In the genomic region with DNA sequence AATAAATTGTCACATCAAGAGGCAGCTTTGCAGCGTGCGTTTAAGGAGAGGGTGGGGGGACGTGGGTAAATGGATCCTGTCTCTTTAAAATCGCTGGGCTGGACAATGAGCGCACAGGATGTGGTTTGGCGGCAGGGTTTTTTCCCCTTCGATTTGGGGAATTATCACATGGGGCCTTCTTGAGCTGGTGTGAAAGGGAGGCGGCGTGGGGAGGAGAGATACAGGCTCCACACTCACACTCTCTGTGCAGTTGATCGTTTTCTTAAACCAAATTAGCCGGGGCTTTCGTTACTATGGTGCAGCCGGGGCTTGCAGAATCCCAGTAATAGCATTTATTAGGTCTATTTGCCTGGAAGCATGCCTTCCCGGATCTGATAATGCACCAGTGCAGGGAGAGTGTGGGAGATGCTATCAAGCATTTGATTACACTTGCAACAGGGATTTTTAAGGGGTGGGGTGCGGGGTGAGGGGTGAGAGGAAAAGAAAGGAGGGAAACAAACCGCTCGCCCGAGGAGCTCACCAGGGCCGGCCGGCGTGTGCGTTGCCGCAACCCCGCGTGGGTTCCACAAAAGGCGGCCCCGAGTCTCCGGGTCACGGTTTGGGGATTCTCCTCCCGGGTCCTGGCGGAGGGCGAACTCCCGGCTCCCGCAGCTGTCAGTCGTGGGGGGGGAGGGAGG, we compare ENCODE assay signal across 8 cellular contexts. TPM values are rescaled to one million over a fixed set of nuclear protein-coding genes. Genes with fewer than 3 reads are reported as not detected.
DNase-seq lines count a peak whose midpoint lies in the region; ATAC-seq and TF ChIP-seq lines count a peak whose summit lies in the region.

No MANE protein-coding gene starts in this region.

- H3K9me3 ChIP-seq in AG04450 (ENCODE audit: control insufficient read depth, insufficient read depth, low read length): no peaks in the 10 kb centered on the region

- ATAC-seq in GM18858 (IDR thresholded peaks at IDR 0.05; ENCODE audit: unreplicated experiment): peak; percentile 48
- peak; percentile 38 for ATAC-seq in HG03108 (IDR thresholded peaks at IDR 0.05; ENCODE audit: unreplicated experiment)
- ATAC-seq in activated CD8-positive, alpha-beta memory T cell treated with anti-CD3 and anti-CD28 coated beads, Interleukin-2, amount 10 ng/mL, durations not matched to agents 7 days and 5 days: peak; percentile 56

- H3K4me1 Mint-ChIP-seq in activated CD8-positive, alpha-beta memory T cell treated with anti-CD3 and anti-CD28 coated beads, Interleukin-2, amount 10 ng/mL, durations not matched to agents 7 days and 5 days: peaks cover 45% of the 10 kb centered on the region

- H3K27me3 Mint-ChIP-seq in activated CD8-positive, alpha-beta memory T cell treated with anti-CD3 and anti-CD28 coated beads, Interleukin-2, amount 10 ng/mL, durations not matched to agents 7 days and 5 days: no peaks in the 10 kb centered on the region

- DNase-seq in AG04450 (ENCODE audit: low read depth, low spot score): no peak
- DNase-seq in NOMO-1 (lab: John Stamatoyannopoulos, UW; ENCODE audit: unreplicated experiment in 2 of 2): peak; percentile 94 to 95
- peak; percentile 94 for DNase-seq in activated CD8-positive, alpha-beta memory T cell treated with anti-CD3 and anti-CD28 coated beads, Interleukin-2, amount 10 ng/mL, durations not matched to agents 7 days and 5 days
- DNase-seq in epidermal melanocyte (ENCODE audit: insufficient read length, low spot score): peak; percentile 98
- peak; percentile 79 for DNase-seq in mucosa of gallbladder (ENCODE audit: low spot score)
- peak; percentile 55 to 70 for DNase-seq in stimulated activated CD8-positive, alpha-beta memory T cell treated with anti-CD3 and anti-CD28 coated beads, Interleukin-4, amount 100 ng/mL, for 4 hours (ENCODE audit: low read depth in 2 of 2, low spot score in 1 of 2)

- H3K9me3 Mint-ChIP-seq in activated CD8-positive, alpha-beta memory T cell treated with anti-CD3 and anti-CD28 coated beads, Interleukin-2, amount 10 ng/mL, durations not matched to agents 7 days and 5 days (ENCODE audit: low read depth): no peaks in the 10 kb centered on the region

- H3K36me3 Mint-ChIP-seq in activated CD8-positive, alpha-beta memory T cell treated with anti-CD3 and anti-CD28 coated beads, Interleukin-2, amount 10 ng/mL, durations not matched to agents 7 days and 5 days: peaks cover 3% of the 10 kb centered on the region

- peak overlapping the region; percentile 82 for H3K27ac ChIP-seq in AG04450 (ENCODE audit: low read depth, low read length)

- CTCF ChIA-PET in AG04450 (lab: Charles Lee): interaction anchor here (0.6 to 3.1 kb wide), 2 partner anchors 52 to 56 kb away, joined by 3 to 14 read pairs; no protein-coding TSS in a partner anchor
- CTCF ChIA-PET in activated CD8-positive, alpha-beta memory T cell treated with anti-CD3 and anti-CD28 coated beads, Interleukin-2, amount 10 ng/mL, durations not matched to agents 7 days and 5 days (lab: Charles Lee): interaction anchor here (0.7 to 5.8 kb wide), 16 partner anchors 10 to 139 kb away, joined by 3 to 83 read pairs (median 6); a partner anchor contains a TSS

- no peak for TF ChIP-seq CTCF in AG04450 (IDR thresholded peaks at IDR 0.05; ENCODE audit: low read depth, low read length)

- peak overlapping the region; percentile 75 for H3K4me3 ChIP-seq in AG04450 (ENCODE audit: low read depth, low read length)

- peak overlapping the region; percentile 88 for H3K4me3 Mint-ChIP-seq in activated CD8-positive, alpha-beta memory T cell treated with anti-CD3 and anti-CD28 coated beads, Interleukin-2, amount 10 ng/mL, durations not matched to agents 7 days and 5 days

- POLR2A ChIA-PET in AG04450 (lab: Yijun Ruan, JAX): interaction anchor here (0.9 to 1.0 kb wide), 2 partner anchors 20 to 30 kb away, joined by 3 to 4 read pairs; no protein-coding TSS in a partner anchor

- no peaks in the 10 kb centered on the region for H3K27me3 ChIP-seq in AG04450 (ENCODE audit: control insufficient read depth, insufficient read depth, low read length)

- H3K27ac Mint-ChIP-seq in activated CD8-positive, alpha-beta memory T cell treated with anti-CD3 and anti-CD28 coated beads, Interleukin-2, amount 10 ng/mL, durations not matched to agents 7 days and 5 days: peak overlapping the region; percentile 96

RNA-seq across cellular contexts. Expression of a gene that starts 58.9 kb away (rescaled TPM):
- polyA plus RNA-seq in AG04450 (2011; rRNA removed): 18.2 and 21.0 TPM in 2 replicates
- polyA minus RNA-seq in AG04450 (2011; rRNA and poly(A)+ RNA removed): 23.7 and 24.1 TPM in 2 replicates
- 10 to 100 TPM; 43.1 to 55.1 TPM for total RNA-seq in activated CD8-positive, alpha-beta memory T cell treated with anti-CD3 and anti-CD28 coated beads, Interleukin-2, amount 10 ng/mL, durations not matched to agents 7 days and 5 days
- 82.9 TPM for total RNA-seq in mucosa of gallbladder
